13 cellular contexts compared by ENCODE assay signal in genomic region chr1:27686223-27686990, GRCh38. TPM values are rescaled to one million over a fixed set of nuclear protein-coding genes. Genes with fewer than 3 reads are reported as not detected.
DNase-seq lines count a peak whose midpoint lies in the region; ATAC-seq and TF ChIP-seq lines count a peak whose summit lies in the region.
"Had no signal": no experiment of that assay in that cellular context is flagged by ENCODE, and none has a peak within 500 bp of the region (broad histone marks: within the 10 kb centered on the region; RNA-seq: fewer than 3 reads in every experiment).

No MANE protein-coding gene starts in this region.

- TF ChIP-seq CTCF in IMR-90 (conservative IDR thresholded peaks at IDR 0.05; ENCODE audit: low read depth, low read length): no peak
- TF ChIP-seq CTCF in colonic mucosa (IDR thresholded peaks at IDR 0.05): no peak

- H3K4ac ChIP-seq in IMR-90 (ENCODE audit: low read depth, low read length) (no peak overlapping the region), trophoblast cell (ENCODE audit: low read depth, low read length) (peak overlapping the region; percentile 20)

- dilution Hi-C loops in IMR-90 (cut with HindIII; ENCODE audit: low sequenced_read_pairs, unreplicated experiment): no loop called here

- no peak overlapping the region for H2AK9ac ChIP-seq in IMR-90 (replicated peaks; ENCODE audit: low read depth, low read length, poor library complexity)

- no peak overlapping the region for H2BK20ac ChIP-seq in IMR-90 (ENCODE audit: low read depth, low read length)

- H2AFZ ChIP-seq in IMR-90 (replicated peaks; ENCODE audit: low read length, poor library complexity) (peak overlapping the region; percentile 37), trophoblast cell (ENCODE audit: insufficient read depth, low read length, poor library complexity) (no peak overlapping the region)

- no peak overlapping the region for H4K5ac ChIP-seq in IMR-90 (ENCODE audit: low read depth, low read length)

- H3K27ac ChIP-seq in IMR-90 (ENCODE audit: insufficient read depth, low read length) (no peak overlapping the region), colonic mucosa (peak overlapping the region; percentile 34), trophoblast cell (ENCODE audit: low read depth, low read length) (no peak overlapping the region)
- H3K27ac ChIP-seq: neutrophil, sigmoid colon had no signal

- H2BK12ac ChIP-seq in trophoblast cell (ENCODE audit: low read length): peak overlapping the region; percentile 44

- intact Hi-C loops in IMR-90 (cut with micrococcal nuclease): no loop called here
- intact Hi-C loops in colonic mucosa (cut with DNase I): no loop called here
- intact Hi-C loops in Right ventricle myocardium superior (cut with DNase I): no loop called here

- no peak overlapping the region for H2BK120ac ChIP-seq in IMR-90 (ENCODE audit: low read depth, low read length)
- peak overlapping the region; percentile 54 for H2BK120ac ChIP-seq in trophoblast cell (ENCODE audit: insufficient read depth, low read length, poor library complexity)

- peaks cover 4% of the 10 kb centered on the region; the same call in 1 of the 2 replicates for H3K9me1 ChIP-seq in IMR-90 (ENCODE audit: insufficient read depth, low read length)

- no peak overlapping the region for H2BK5ac ChIP-seq in IMR-90 (ENCODE audit: low read depth, low read length, poor library complexity, severe bottlenecking)
- H2BK5ac ChIP-seq in trophoblast cell (ENCODE audit: low read depth, low read length, poor library complexity): no peak overlapping the region

- 37% methylated on average over 14 of the region's 21 CpGs; no CpG with 5 or more reads in 1 of the 2 experiments for WGBS in IMR-90 (ENCODE audit: extremely low coverage in 2 of 2, insufficient read length in 1 of 2), 2 experiments
- no CpG with 5 or more reads among the region's 21 CpGs for WGBS in trophoblast cell (ENCODE audit: extremely low coverage, insufficient coverage, insufficient read length)

- POLR2A ChIA-PET in IMR-90 (lab: Charles Lee; ENCODE audit: unreplicated experiment): interaction anchor here (0.6 kb wide), 1 partner anchor 116 kb away, joined by 3 read pairs; no protein-coding TSS in a partner anchor

- H3K18ac ChIP-seq in IMR-90 (ENCODE audit: low read depth, low read length): no peak overlapping the region
- peak overlapping the region; percentile 9 for H3K18ac ChIP-seq in trophoblast cell (ENCODE audit: low read length)

- H3K4me2 ChIP-seq in IMR-90 (ENCODE audit: low read depth, low read length) (no peak overlapping the region), trophoblast cell (ENCODE audit: low read length) (no peak overlapping the region)

- BruUV-seq in IMR-90 (replicated peaks; lab: Mats Ljungman, UMichigan): no TSS peak

- H4K91ac ChIP-seq in IMR-90 (ENCODE audit: insufficient read depth, low read depth, low read length): no peak overlapping the region
- peak overlapping the region; percentile 71 for H4K91ac ChIP-seq in trophoblast cell (ENCODE audit: low read depth, low read length)

- H3K9ac ChIP-seq in IMR-90 (ENCODE audit: low read depth, low read length) (no peak overlapping the region), colonic mucosa (ENCODE audit: low read depth in 2 of 2, low read length in 2 of 2) (peak overlapping the region in 1 of 2 donors; percentile 40), trophoblast cell (ENCODE audit: low read length) (no peak overlapping the region)

- H3K14ac ChIP-seq in IMR-90 (replicated peaks; ENCODE audit: low read depth, low read length) (no peak overlapping the region), trophoblast cell (ENCODE audit: low read length) (peak overlapping the region; percentile 32)

- TF ChIP-seq RAD21 in IMR-90 (IDR thresholded peaks at IDR 0.05; ENCODE audit: low read length): no peak

- H2AK5ac ChIP-seq in IMR-90 (ENCODE audit: low read depth, low read length) (no peak overlapping the region), trophoblast cell (ENCODE audit: low read length) (peak overlapping the region; percentile 25)

- in situ Hi-C loops in IMR-90 (cut with MboI; ENCODE audit: low sequenced_read_pairs): no loop called here

- H2BK15ac ChIP-seq in IMR-90 (ENCODE audit: low read depth, low read length): no peak overlapping the region

- TF ChIP-seq POLR2A in IMR-90 (IDR thresholded peaks at IDR 0.05; ENCODE audit: low read depth, low read length): no peak

- H3K27me3 ChIP-seq in IMR-90 (ENCODE audit: control insufficient read depth, insufficient read depth, low read length) (peaks cover 42% of the 10 kb centered on the region), colonic mucosa (no peaks in the 10 kb centered on the region), trophoblast cell (ENCODE audit: insufficient read depth, low read length) (no peaks in the 10 kb centered on the region)
- H3K27me3 ChIP-seq: neutrophil, sigmoid colon had no signal

- CTCF ChIA-PET in IMR-90 (lab: Yijun Ruan, JAX): interaction anchor here (0.6 kb wide), 1 partner anchor 1415 kb away, joined by 3 read pairs; no protein-coding TSS in a partner anchor

- no peak for ATAC-seq in IMR-90 (ENCODE audit: low read depth)
- no peak for ATAC-seq in Right ventricle myocardium superior (ENCODE audit: poor library complexity)
- ATAC-seq: left ventricle myocardium superior had no signal

- H3K9me3 ChIP-seq in IMR-90 (ENCODE audit: control insufficient read depth, insufficient read depth, low read length) (peaks cover 4% of the 10 kb centered on the region), colonic mucosa (no peaks in the 10 kb centered on the region), trophoblast cell (ENCODE audit: insufficient read depth, low read depth, low read length) (peaks cover 4% of the 10 kb centered on the region)
- H3K9me3 ChIP-seq: neutrophil had no signal

- H3K4me3 ChIP-seq in IMR-90 (ENCODE audit: insufficient read depth, low read depth, low read length) (no peak overlapping the region), colonic mucosa (no peak overlapping the region), trophoblast cell (ENCODE audit: low read depth, low read length) (no peak overlapping the region)
- H3K4me3 ChIP-seq: sigmoid colon had no signal

- no peak overlapping the region for H3K56ac ChIP-seq in IMR-90 (ENCODE audit: extremely low read depth, insufficient read depth, low read length)

- H4K20me1 ChIP-seq in IMR-90 (ENCODE audit: insufficient read depth, low read length): no peaks in the 10 kb centered on the region

- H3K79me1 ChIP-seq in IMR-90 (ENCODE audit: low read depth in 1 of 2, low read length in 2 of 2): no peaks in the 10 kb centered on the region
- peaks cover 21% of the 10 kb centered on the region for H3K79me1 ChIP-seq in trophoblast cell (ENCODE audit: low read length)

- H3K23ac ChIP-seq in IMR-90 (ENCODE audit: low read depth, low read length): no peak overlapping the region
- H3K23ac ChIP-seq in trophoblast cell (ENCODE audit: low read length): no peak overlapping the region

- H3K36me3 ChIP-seq in IMR-90 (ENCODE audit: control insufficient read depth, insufficient read depth, low read length) (no peaks in the 10 kb centered on the region), colonic mucosa (no peaks in the 10 kb centered on the region), trophoblast cell (ENCODE audit: control insufficient read depth in 1 of 2, insufficient read depth in 2 of 2, low read length in 2 of 2) (no peaks in the 10 kb centered on the region)
- H3K36me3 ChIP-seq: neutrophil, sigmoid colon had no signal

- H3K79me2 ChIP-seq in trophoblast cell (ENCODE audit: control insufficient read depth, insufficient read depth, low read length, poor library complexity): peaks cover 2% of the 10 kb centered on the region

- H4K12ac ChIP-seq in trophoblast cell (ENCODE audit: low read depth, low read length): no peak overlapping the region

- 0 out of 2 replicates have a peak, but pooled peaks cover 2% of the 10 kb centered on the region for H3K4me1 ChIP-seq in IMR-90 (ENCODE audit: control insufficient read depth, insufficient read depth, low read length)
- H3K4me1 ChIP-seq in colonic mucosa: no peaks in the 10 kb centered on the region
- H3K4me1 ChIP-seq in trophoblast cell (ENCODE audit: control insufficient read depth in 1 of 2, insufficient read depth in 2 of 2, low read length in 2 of 2): peaks cover 16 to 25% of the 10 kb centered on the region in 2 experiments
- H3K4me1 ChIP-seq: sigmoid colon had no signal

- H4K8ac ChIP-seq in IMR-90 (ENCODE audit: low read depth in 2 of 2, low read length in 2 of 2): no peak overlapping the region
- no peak overlapping the region for H4K8ac ChIP-seq in trophoblast cell (ENCODE audit: low read depth, low read length)

- DNase-seq in IMR-90 (no peak), NCI-H510A treated with DMSO at 0.1 percent for 48 hours (lab: John Stamatoyannopoulos, UW) (peak; percentile 84), colonic mucosa (peak; percentile 90), trophoblast cell (peak; percentile 66 to 86), hepatic stellate cell (ENCODE audit: low spot score) (no peak), UCSD-AML1 (lab: John Stamatoyannopoulos, UW; ENCODE audit: unreplicated experiment) (no peak), NAMALWA (ENCODE audit: low spot score) (no peak), Right ventricle myocardium superior (no peak)
- DNase-seq: activated CD4-positive, alpha-beta T cell treated with anti-CD3 and anti-CD28 coated beads for 1 hour; left ventricle myocardium superior; sigmoid colon had no signal

RNA-seq across cellular contexts. Expression of gene IFI6, which starts 14.4 kb away (rescaled TPM):
- total RNA-seq in IMR-90 (2012; rRNA removed): 6.7 and 7.3 TPM in 2 replicates
- 16.8 and 17.2 TPM in 2 replicates for polyA plus RNA-seq in IMR-90 (2012; rRNA removed)
- 31.2 and 35.3 TPM in 2 replicates for polyA plus RNA-seq in IMR-90 (2012; cell fraction: cytosol; rRNA removed)
- 5.7 and 7.7 TPM in 2 replicates for polyA plus RNA-seq in IMR-90 (2012; cell fraction: nucleus; rRNA removed; ENCODE audit: low replicate concordance)
- 10 to 100 TPM; 18.0 to 25.1 TPM for total RNA-seq in colonic mucosa
- 107 and 108 TPM in 2 replicates for polyA plus RNA-seq in trophoblast cell (2013)
- 29.2 TPM for total RNA-seq in Right ventricle myocardium superior

RNA-seq across cellular contexts. Expression of gene FAM76A, which starts 39.4 kb away (rescaled TPM):
- total RNA-seq in IMR-90 (2012; rRNA removed): 8.6 and 10.0 TPM in 2 replicates
- 2.3 and 2.6 TPM in 2 replicates for polyA plus RNA-seq in IMR-90 (2012; rRNA removed)
- 0.63 and 1.5 TPM in 2 replicates for polyA plus RNA-seq in IMR-90 (2012; cell fraction: cytosol; rRNA removed)
- polyA plus RNA-seq in IMR-90 (2012; cell fraction: nucleus; rRNA removed; ENCODE audit: low replicate concordance): 1.5 and 4.8 TPM in 2 replicates
- total RNA-seq in colonic mucosa: 10 to 100 TPM; 10.5 to 11.3 TPM
- polyA plus RNA-seq in trophoblast cell (2013): 14.8 and 16.1 TPM in 2 replicates
- total RNA-seq in Right ventricle myocardium superior: 9.8 TPM

RNA-seq across cellular contexts. Expression of gene FGR, which starts 51.4 kb away (rescaled TPM):
- total RNA-seq in IMR-90 (2012; rRNA removed): not detected in 2 replicates
- not detected in 2 replicates for polyA plus RNA-seq in IMR-90 (2012; rRNA removed)
- polyA plus RNA-seq in IMR-90 (2012; cell fraction: cytosol; rRNA removed): not detected in 2 replicates
- polyA plus RNA-seq in IMR-90 (2012; cell fraction: nucleus; rRNA removed; ENCODE audit: low replicate concordance): 0.08 TPM in 1 of 2 replicates, not detected in the other
- total RNA-seq in colonic mucosa: 1 to 10 TPM; 1.4 to 2.0 TPM
- polyA plus RNA-seq in trophoblast cell (2013): 0.04 TPM in 1 of 2 replicates, not detected in the other
- 3.7 TPM for total RNA-seq in Right ventricle myocardium superior
- polyA plus RNA-seq: BJ had no signal

Comparison
In these comparisons a context has a peak if more than half of its experiments do, and no peak if none do; other contexts are left out.
1. DNase-seq: peak in NCI-H510A treated with DMSO at 0.1 percent for 48 hours (single experiment), colonic mucosa (single experiment) and trophoblast cell (2 of 2); none in IMR-90 (single experiment), hepatic stellate cell (single experiment), UCSD-AML1 (single experiment), NAMALWA (single experiment) and Right ventricle myocardium superior (single experiment).